Comparison of ENCODE assay signal across 25 cellular contexts in the genomic region with DNA sequence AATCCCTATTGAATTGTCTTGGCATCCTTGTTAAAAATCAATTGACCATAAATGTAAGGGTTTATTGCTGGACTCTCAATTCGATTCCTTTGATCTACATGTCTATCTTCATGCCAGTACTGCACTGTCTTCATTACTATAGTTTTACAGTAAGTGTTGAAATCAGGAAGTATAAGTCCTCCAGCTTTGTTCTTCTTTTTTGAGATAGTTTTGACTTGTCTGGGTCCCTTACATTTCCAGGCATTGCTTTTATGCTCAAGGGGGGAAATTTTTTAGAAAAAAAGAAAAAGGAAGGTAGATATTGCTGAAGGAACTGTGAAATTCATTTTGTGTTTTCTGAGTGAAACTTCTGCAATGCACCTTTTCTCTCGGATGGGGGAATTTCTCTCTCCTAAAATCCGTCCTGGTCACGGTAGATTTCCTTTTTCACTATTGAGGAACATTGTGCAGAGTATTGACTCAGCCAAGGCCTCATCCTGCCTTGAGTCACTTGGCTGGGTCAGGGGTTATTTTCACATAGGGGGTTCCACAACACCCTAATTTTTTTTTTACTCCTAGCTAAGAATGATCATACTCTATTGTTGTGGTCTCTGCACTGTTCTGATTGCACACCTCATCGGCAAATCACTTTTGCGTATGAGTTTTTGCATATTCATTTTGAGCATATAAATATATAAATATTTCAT. TPM values are rescaled to one million over a fixed set of nuclear protein-coding genes. Genes with fewer than 3 reads are reported as not detected.
DNase-seq lines count a peak whose midpoint lies in the region; ATAC-seq and TF ChIP-seq lines count a peak whose summit lies in the region.
"Had no signal": no experiment of that assay in that cellular context is flagged by ENCODE, and none has a peak within 500 bp of the region (broad histone marks: within the 10 kb centered on the region; RNA-seq: fewer than 3 reads in every experiment).

No MANE protein-coding gene starts in this region.

- no peak for TF ChIP-seq CTCF in OCI-LY3 (IDR thresholded peaks at IDR 0.05; ENCODE audit: low read depth, low read length)
- no peak for TF ChIP-seq CTCF in psoas muscle (IDR thresholded peaks at IDR 0.05)
- TF ChIP-seq CTCF in glutamatergic neuron (IDR thresholded peaks at IDR 0.05; ENCODE audit: partially characterized antibody, unreplicated experiment) = no peak

- no peak overlapping the region for H3K23ac ChIP-seq in mesendoderm (ENCODE audit: low read length)

- H3K27me3 ChIP-seq in OCI-LY3 (ENCODE audit: low read depth, low read length) (no peaks in the 10 kb centered on the region), mesendoderm (ENCODE audit: insufficient read depth, low read length, poor library complexity) (no peaks in the 10 kb centered on the region), psoas muscle (ENCODE audit: insufficient read depth in 3 of 3, low read length in 2 of 3) (no peaks in the 10 kb centered on the region)
- H3K27me3 ChIP-seq: heart right ventricle, SJSA1 had no signal

- H3K4me1 ChIP-seq in OCI-LY3 (ENCODE audit: low read length) = peaks cover 52% of the 10 kb centered on the region
- peaks cover 2% of the 10 kb centered on the region for H3K4me1 ChIP-seq in mesendoderm (ENCODE audit: control insufficient read depth, low read depth, low read length)
- H3K4me1 ChIP-seq in psoas muscle = peaks cover 22% of the 10 kb centered on the region

- intact Hi-C loops in dendritic cell treated with granulocyte-macrophage colony-stimulating factor and Interleukin-4, amounts not matched to agents 40 ng/mL and 50 ng/mL, for 4 days (cut with micrococcal nuclease) = no loop called here
- intact Hi-C loops in psoas muscle (cut with DNase I) = no loop called here

- DNase-seq in AML-193 (lab: John Stamatoyannopoulos, UW) (peak; percentile 85 to 91), KG1 (lab: John Stamatoyannopoulos, UW) (peak; percentile 38), mesendoderm (no peak), psoas muscle (no peak), glutamatergic neuron (no peak)
- no peak for DNase-seq in activated naive CD8-positive, alpha-beta T cell treated with anti-CD3 and anti-CD28 coated beads, Interleukin-2, amount 50 U/mL, for 24 hours
- DNase-seq: 8988T; activated CD4-positive, alpha-beta T cell treated with anti-CD3 and anti-CD28 coated beads, Interleukin-2, amount 50 U/mL, for 1 hour; activated naive CD8-positive, alpha-beta T cell treated with anti-CD3 and anti-CD28 coated beads for 36 hours; DMS53; effector CD8-positive, alpha-beta T cell; erythroblast; heart right ventricle; NCI-H1048; NCI-H187 treated with DMSO at 0.1 percent for 48 hours; nucleus accumbens; PC-9; stimulated activated CD4-positive, alpha-beta T cell treated with anti-CD3 and anti-CD28 coated beads, Interleukin-2, amount 100 ng/mL, for 48 hours had no signal

- H2AK5ac ChIP-seq in mesendoderm (ENCODE audit: low read length) = no peak overlapping the region

- peaks cover 54% of the 10 kb centered on the region for H3K4me1 Mint-ChIP-seq in dendritic cell treated with granulocyte-macrophage colony-stimulating factor and Interleukin-4, amounts not matched to agents 40 ng/mL and 50 ng/mL, for 4 days (ENCODE audit: low read depth)
- H3K4me1 Mint-ChIP-seq in activated naive CD8-positive, alpha-beta T cell treated with anti-CD3 and anti-CD28 coated beads, Interleukin-2, amount 50 U/mL, for 24 hours = peaks cover 18% of the 10 kb centered on the region
- H3K4me1 Mint-ChIP-seq in glutamatergic neuron (ENCODE audit: low read depth, unreplicated experiment) = peaks cover 7% of the 10 kb centered on the region

- H3K9ac ChIP-seq in OCI-LY3 (ENCODE audit: low read length) (peak overlapping the region; percentile 21; the same call in 1 of the 2 replicates), mesendoderm (ENCODE audit: low read length) (no peak overlapping the region)

- H4K8ac ChIP-seq in mesendoderm (ENCODE audit: low read depth, low read length) = no peak overlapping the region

- H2BK15ac ChIP-seq in mesendoderm (replicated peaks; ENCODE audit: low read depth) = no peak overlapping the region

- H2BK120ac ChIP-seq in mesendoderm (ENCODE audit: low read depth, low read length) = no peak overlapping the region

- H3K27me3 Mint-ChIP-seq in dendritic cell treated with granulocyte-macrophage colony-stimulating factor and Interleukin-4, amounts not matched to agents 40 ng/mL and 50 ng/mL, for 4 days = no peaks in the 10 kb centered on the region
- no peaks in the 10 kb centered on the region for H3K27me3 Mint-ChIP-seq in activated naive CD8-positive, alpha-beta T cell treated with anti-CD3 and anti-CD28 coated beads, Interleukin-2, amount 50 U/mL, for 24 hours
- peaks cover 2% of the 10 kb centered on the region for H3K27me3 Mint-ChIP-seq in glutamatergic neuron (ENCODE audit: unreplicated experiment)
- H3K27me3 Mint-ChIP-seq: activated naive CD8-positive, alpha-beta T cell treated with anti-CD3 and anti-CD28 coated beads for 36 hours; central memory CD8-positive, alpha-beta T cell; stimulated activated memory B cell treated with anti-CD40 and anti-IgM and Interleukin-4, amounts not matched to agents 10 μg/mL and 1 μg/mL and 100 μg/mL, for 72 hours had no signal

- no peaks in the 10 kb centered on the region for H3K79me1 ChIP-seq in mesendoderm (ENCODE audit: low read length)

- no peaks in the 10 kb centered on the region for H3K9me3 ChIP-seq in OCI-LY3 (ENCODE audit: insufficient read depth, low read length)
- H3K9me3 ChIP-seq in psoas muscle = no peaks in the 10 kb centered on the region
- H3K9me3 ChIP-seq: heart right ventricle, SJSA1 had no signal

- H3K4me3 Mint-ChIP-seq in dendritic cell treated with granulocyte-macrophage colony-stimulating factor and Interleukin-4, amounts not matched to agents 40 ng/mL and 50 ng/mL, for 4 days = no peak overlapping the region
- H3K4me3 Mint-ChIP-seq in activated naive CD8-positive, alpha-beta T cell treated with anti-CD3 and anti-CD28 coated beads, Interleukin-2, amount 50 U/mL, for 24 hours = no peak overlapping the region
- H3K4me3 Mint-ChIP-seq in glutamatergic neuron (ENCODE audit: unreplicated experiment) = no peak overlapping the region
- H3K4me3 Mint-ChIP-seq: activated naive CD8-positive, alpha-beta T cell treated with anti-CD3 and anti-CD28 coated beads for 36 hours; central memory CD8-positive, alpha-beta T cell; stimulated activated memory B cell treated with anti-CD40 and anti-IgM and Interleukin-4, amounts not matched to agents 10 μg/mL and 1 μg/mL and 100 μg/mL, for 72 hours; T-helper 1 cell treated with Interleukin-12 subunit alpha and Interleukin-12 subunit beta and Interleukin-4 antibody, amounts not matched to agents 30 μg/mL and 1 μg/mL, for 36 hours; WTC11 had no signal

- no peak for ATAC-seq in activated naive CD8-positive, alpha-beta T cell treated with anti-CD3 and anti-CD28 coated beads, Interleukin-2, amount 50 U/mL, for 24 hours
- ATAC-seq in psoas muscle = no peak
- ATAC-seq: heart right ventricle; stimulated activated memory B cell treated with anti-CD40 and anti-IgM and Interleukin-4, amounts not matched to agents 10 μg/mL and 1 μg/mL and 100 μg/mL, for 72 hours; WTC11 had no signal

- H4K20me1 ChIP-seq in OCI-LY3 (ENCODE audit: insufficient read depth, low read length) = no peaks in the 10 kb centered on the region

- H3K4me3 ChIP-seq in OCI-LY3 (ENCODE audit: low read length) (peak overlapping the region; percentile 30), mesendoderm (ENCODE audit: low read length) (no peak overlapping the region), psoas muscle (no peak overlapping the region)
- H3K4me3 ChIP-seq: PC-9, SJSA1 had no signal

- H2BK5ac ChIP-seq in mesendoderm (ENCODE audit: low read length) = no peak overlapping the region

- H3K4ac ChIP-seq in mesendoderm (ENCODE audit: low read depth, low read length) = no peak overlapping the region

- no peak overlapping the region for H3K56ac ChIP-seq in mesendoderm (ENCODE audit: low read length)

- no peak overlapping the region for H2AFZ ChIP-seq in OCI-LY3 (ENCODE audit: low read depth, low read length)
- H2AFZ ChIP-seq: PC-9 had no signal

- H3K36me3 ChIP-seq in OCI-LY3 (replicated peaks; ENCODE audit: low read depth, low read length) = no peaks in the 10 kb centered on the region
- H3K36me3 ChIP-seq in mesendoderm (ENCODE audit: control insufficient read depth, insufficient read depth, low read length) = no peaks in the 10 kb centered on the region
- H3K36me3 ChIP-seq in psoas muscle (ENCODE audit: insufficient read depth in 1 of 2, low read depth in 1 of 2) = no peaks in the 10 kb centered on the region
- H3K36me3 ChIP-seq: heart right ventricle had no signal

- H3K18ac ChIP-seq in mesendoderm (ENCODE audit: low read length) = no peak overlapping the region

- peak overlapping the region; percentile 97 for H3K27ac Mint-ChIP-seq in dendritic cell treated with granulocyte-macrophage colony-stimulating factor and Interleukin-4, amounts not matched to agents 40 ng/mL and 50 ng/mL, for 4 days
- no peak overlapping the region for H3K27ac Mint-ChIP-seq in activated naive CD8-positive, alpha-beta T cell treated with anti-CD3 and anti-CD28 coated beads, Interleukin-2, amount 50 U/mL, for 24 hours
- H3K27ac Mint-ChIP-seq in glutamatergic neuron (ENCODE audit: unreplicated experiment) = no peak overlapping the region
- H3K27ac Mint-ChIP-seq: activated naive CD8-positive, alpha-beta T cell treated with anti-CD3 and anti-CD28 coated beads for 36 hours; stimulated activated memory B cell treated with anti-CD40 and anti-IgM and Interleukin-4, amounts not matched to agents 10 μg/mL and 1 μg/mL and 100 μg/mL, for 72 hours; T-helper 1 cell treated with Interleukin-12 subunit alpha and Interleukin-12 subunit beta and Interleukin-4 antibody, amounts not matched to agents 30 μg/mL and 1 μg/mL, for 36 hours; WTC11 had no signal

- peaks cover 20% of the 10 kb centered on the region for H3K79me2 ChIP-seq in OCI-LY3 (ENCODE audit: low read length)
- H3K79me2 ChIP-seq in mesendoderm (ENCODE audit: control insufficient read depth, insufficient read depth, low read length) = no peaks in the 10 kb centered on the region

- peak overlapping the region; percentile 63 for H3K4me2 ChIP-seq in OCI-LY3 (ENCODE audit: low read length)
- no peak overlapping the region for H3K4me2 ChIP-seq in mesendoderm (ENCODE audit: low read length)
- H3K4me2 ChIP-seq: PC-9 had no signal

- peaks cover 12% of the 10 kb centered on the region for H3K36me3 Mint-ChIP-seq in dendritic cell treated with granulocyte-macrophage colony-stimulating factor and Interleukin-4, amounts not matched to agents 40 ng/mL and 50 ng/mL, for 4 days (ENCODE audit: low read depth)
- no peaks in the 10 kb centered on the region for H3K36me3 Mint-ChIP-seq in activated naive CD8-positive, alpha-beta T cell treated with anti-CD3 and anti-CD28 coated beads, Interleukin-2, amount 50 U/mL, for 24 hours (ENCODE audit: low read depth)
- no peaks in the 10 kb centered on the region for H3K36me3 Mint-ChIP-seq in glutamatergic neuron (ENCODE audit: unreplicated experiment)
- H3K36me3 Mint-ChIP-seq: activated naive CD8-positive, alpha-beta T cell treated with anti-CD3 and anti-CD28 coated beads for 36 hours; stimulated activated memory B cell treated with anti-CD40 and anti-IgM and Interleukin-4, amounts not matched to agents 10 μg/mL and 1 μg/mL and 100 μg/mL, for 72 hours; WTC11 had no signal

- no CpG with 5 or more reads among the region's 6 CpGs for WGBS in mesendoderm (ENCODE audit: extremely low coverage, insufficient coverage, low lambda C conversion rate)
- 54 to 72% (median 56%) methylated on average over 6 of the region's 6 CpGs for WGBS in psoas muscle, 3 donors

- H4K5ac ChIP-seq in mesendoderm (ENCODE audit: low read length) = no peak overlapping the region

- H3K9me3 Mint-ChIP-seq in dendritic cell treated with granulocyte-macrophage colony-stimulating factor and Interleukin-4, amounts not matched to agents 40 ng/mL and 50 ng/mL, for 4 days = no peaks in the 10 kb centered on the region
- no peaks in the 10 kb centered on the region for H3K9me3 Mint-ChIP-seq in activated naive CD8-positive, alpha-beta T cell treated with anti-CD3 and anti-CD28 coated beads, Interleukin-2, amount 50 U/mL, for 24 hours
- H3K9me3 Mint-ChIP-seq in glutamatergic neuron (ENCODE audit: unreplicated experiment) = no peaks in the 10 kb centered on the region
- H3K9me3 Mint-ChIP-seq: activated naive CD8-positive, alpha-beta T cell treated with anti-CD3 and anti-CD28 coated beads for 36 hours; central memory CD8-positive, alpha-beta T cell; T-helper 1 cell treated with Interleukin-12 subunit alpha and Interleukin-12 subunit beta and Interleukin-4 antibody, amounts not matched to agents 30 μg/mL and 1 μg/mL, for 36 hours had no signal

- H3K27ac ChIP-seq in OCI-LY3 (ENCODE audit: low read length) (peak overlapping the region; percentile 95), mesendoderm (ENCODE audit: low read depth, low read length) (no peak overlapping the region), psoas muscle (no peak overlapping the region)
- H3K27ac ChIP-seq: PC-9, SJSA1 had no signal

RNA-seq across cellular contexts. Expression of a gene that starts 2.8 kb away (rescaled TPM):
- 9.5 TPM for polyA plus RNA-seq in mesendoderm (2013, experiment 1 of 2)
- 9.0 TPM for polyA plus RNA-seq in mesendoderm (2013, experiment 2 of 2)
- 1 to 10 TPM; 3.4 to 6.3 (median 5.4) TPM for total RNA-seq in psoas muscle
- polyA plus RNA-seq in psoas muscle = 1 to 10 TPM in 2 of 3 donors, under 1 TPM in 1; 0.76 to 2.4 (median 1.1) TPM
- total RNA-seq in glutamatergic neuron (ENCODE audit: unreplicated experiment) = 25.7 TPM

Comparison
In these comparisons a context has a peak if more than half of its experiments do, and no peak if none do; other contexts are left out.
1. DNase-seq: peak in AML-193 (2 of 2) and KG1 (single experiment); none in activated naive CD8-positive, alpha-beta T cell treated with anti-CD3 and anti-CD28 coated beads, Interleukin-2, amount 50 U/mL, for 24 hours (single experiment), mesendoderm (single experiment), psoas muscle (0 of 2) and glutamatergic neuron (single experiment).